Comparison of ENCODE assay signal across 37 cellular contexts in the genomic region with DNA sequence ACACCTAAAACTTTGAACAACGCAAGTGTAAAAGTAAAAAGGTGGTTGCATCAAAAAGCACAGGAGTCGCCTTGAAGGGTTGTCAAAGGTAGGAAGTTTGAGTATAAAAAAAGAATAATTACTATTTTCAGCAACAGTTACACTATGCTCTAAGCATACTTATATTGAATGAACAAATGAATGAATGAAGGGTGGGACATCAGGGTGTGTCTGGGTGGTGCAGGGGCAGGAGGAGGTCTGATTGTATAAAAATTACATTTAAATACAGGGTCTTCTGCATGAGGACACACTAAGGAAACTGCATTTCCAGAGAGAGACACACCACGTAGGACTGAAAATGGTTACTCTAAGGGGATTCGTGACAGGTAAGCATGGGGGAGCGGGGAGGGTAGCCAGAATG. TPM values are rescaled to one million over a fixed set of nuclear protein-coding genes. Genes with fewer than 3 reads are reported as not detected.
"Had no signal": no experiment of that assay in that cellular context is flagged by ENCODE, and none has a peak within 500 bp of the region (broad histone marks: within the 10 kb centered on the region; RNA-seq: fewer than 3 reads in every experiment).

A gene (plus strand): TSS at position 301 of the 400 bp plus-strand sequence. CDS start 2,765 bp downstream, outside the sequence.

- H3K4me1 ChIP-seq: ascending aorta had no signal

- H3K9me3 Mint-ChIP-seq: activated CD4-positive, alpha-beta memory T cell treated with anti-CD3 and anti-CD28 coated beads, Interleukin-2, amount 10 ng/mL, durations not matched to agents 7 days and 5 days; activated CD4-positive, alpha-beta T cell treated with anti-CD3 and anti-CD28 coated beads, Interleukin-2, amount 10 ng/mL, durations not matched to agents 7 days and 5 days; activated naive CD4-positive, alpha-beta T cell treated with anti-CD3 and anti-CD28 coated beads, Interleukin-2, amount 10 ng/mL, durations not matched to agents 7 days and 5 days; activated naive CD4-positive, alpha-beta T cell treated with anti-CD3 and anti-CD28 coated beads, Interleukin-2, amount 50 U/mL, for 24 hours; activated naive CD8-positive, alpha-beta T cell treated with anti-CD3 and anti-CD28 coated beads, Interleukin-2, amount 10 ng/mL, durations not matched to agents 7 days and 5 days; activated naive CD8-positive, alpha-beta T cell treated with anti-CD3 and anti-CD28 coated beads, Interleukin-2, amount 50 U/mL, for 24 hours; activated T-cell treated with anti-CD3 and anti-CD28 coated beads, Interleukin-2, amount 50 U/mL, for 24 hours; activated T-helper 2 cell treated with anti-CD3 and anti-CD28 coated beads, Interferon-gamma antibody, Interleukin-2, Interleukin-4, amounts not matched to agents 10 μg/mL and 5 μg/mL and 100 μg/mL, durations not matched to agents 14 hours and 24 hours and 36 hours; brain; T-helper 2 cell treated with Interferon-gamma antibody and Interleukin-4, amounts not matched to agents 5 μg/mL and 100 μg/mL, for 36 hours; WTC11 had no signal

- H3K9me3 ChIP-seq: ascending aorta had no signal

- H3K36me3 Mint-ChIP-seq: activated CD8-positive, alpha-beta memory T cell treated with anti-CD3 and anti-CD28 coated beads, Interleukin-2, amount 10 ng/mL, durations not matched to agents 7 days and 5 days; activated naive CD4-positive, alpha-beta T cell treated with anti-CD3 and anti-CD28 coated beads, Interleukin-2, amount 10 ng/mL, durations not matched to agents 7 days and 5 days; activated naive CD4-positive, alpha-beta T cell treated with anti-CD3 and anti-CD28 coated beads, Interleukin-2, amount 50 U/mL, for 24 hours; activated naive CD8-positive, alpha-beta T cell; activated naive CD8-positive, alpha-beta T cell treated with anti-CD3 and anti-CD28 coated beads, Interleukin-2, amount 10 ng/mL, durations not matched to agents 7 days and 5 days; brain; WTC11 had no signal

- H3K27me3 ChIP-seq: ascending aorta had no signal

- ATAC-seq: activated CD4-positive, alpha-beta T cell treated with anti-CD3 and anti-CD28 coated beads for 36 hours; activated CD4-positive, CD25-positive, alpha-beta regulatory T cell treated with anti-CD3 and anti-CD28 coated beads, Interleukin-2, amount 50 U/mL, for 24 hours; activated CD8-positive, alpha-beta memory T cell treated with anti-CD3 and anti-CD28 coated beads, Interleukin-2, amount 10 ng/mL, durations not matched to agents 7 days and 5 days; activated CD8-positive, alpha-beta T cell treated with anti-CD3 and anti-CD28 coated beads, Interleukin-2, amount 10 ng/mL, durations not matched to agents 7 days and 5 days; activated naive CD8-positive, alpha-beta T cell treated with anti-CD3 and anti-CD28 coated beads, Interleukin-2, amount 50 U/mL, for 24 hours; WTC11 had no signal

- H3K36me3 ChIP-seq: ascending aorta had no signal

- H3K4me1 Mint-ChIP-seq: activated CD4-positive, alpha-beta memory T cell treated with anti-CD3 and anti-CD28 coated beads, Interleukin-2, amount 10 ng/mL, durations not matched to agents 7 days and 5 days; activated CD4-positive, alpha-beta T cell treated with anti-CD3 and anti-CD28 coated beads for 36 hours; activated CD4-positive, alpha-beta T cell treated with anti-CD3 and anti-CD28 coated beads, Interleukin-2, amount 10 ng/mL, durations not matched to agents 7 days and 5 days; activated CD8-positive, alpha-beta memory T cell treated with anti-CD3 and anti-CD28 coated beads, Interleukin-2, amount 10 ng/mL, durations not matched to agents 7 days and 5 days; activated naive CD4-positive, alpha-beta T cell treated with anti-CD3 and anti-CD28 coated beads, Interleukin-2, amount 10 ng/mL, durations not matched to agents 7 days and 5 days; activated naive CD4-positive, alpha-beta T cell treated with anti-CD3 and anti-CD28 coated beads, Interleukin-2, amount 50 U/mL, for 24 hours; activated naive CD8-positive, alpha-beta T cell treated with anti-CD3 and anti-CD28 coated beads, Interleukin-2, amount 10 ng/mL, durations not matched to agents 7 days and 5 days; activated naive CD8-positive, alpha-beta T cell treated with anti-CD3 and anti-CD28 coated beads, Interleukin-2, amount 50 U/mL, for 24 hours; brain had no signal

- H3K27me3 Mint-ChIP-seq: activated CD4-positive, alpha-beta memory T cell treated with anti-CD3 and anti-CD28 coated beads, Interleukin-2, amount 10 ng/mL, durations not matched to agents 7 days and 5 days; activated CD4-positive, alpha-beta T cell treated with anti-CD3 and anti-CD28 coated beads for 36 hours; activated naive CD4-positive, alpha-beta T cell treated with anti-CD3 and anti-CD28 coated beads, Interleukin-2, amount 50 U/mL, for 24 hours; activated naive CD8-positive, alpha-beta T cell; activated naive CD8-positive, alpha-beta T cell treated with anti-CD3 and anti-CD28 coated beads, Interleukin-2, amount 50 U/mL, for 24 hours; brain had no signal

- H3K27ac Mint-ChIP-seq: activated CD4-positive, alpha-beta memory T cell treated with anti-CD3 and anti-CD28 coated beads, Interleukin-2, amount 10 ng/mL, durations not matched to agents 7 days and 5 days; activated CD4-positive, alpha-beta T cell treated with anti-CD3 and anti-CD28 coated beads for 36 hours; activated CD4-positive, alpha-beta T cell treated with anti-CD3 and anti-CD28 coated beads, Interleukin-2, amount 10 ng/mL, durations not matched to agents 7 days and 5 days; activated CD8-positive, alpha-beta memory T cell treated with anti-CD3 and anti-CD28 coated beads, Interleukin-2, amount 10 ng/mL, durations not matched to agents 7 days and 5 days; activated CD8-positive, alpha-beta T cell treated with anti-CD3 and anti-CD28 coated beads, Interleukin-2, amount 10 ng/mL, durations not matched to agents 7 days and 5 days; activated naive CD4-positive, alpha-beta T cell treated with anti-CD3 and anti-CD28 coated beads, Interleukin-2, amount 10 ng/mL, durations not matched to agents 7 days and 5 days; activated naive CD4-positive, alpha-beta T cell treated with anti-CD3 and anti-CD28 coated beads, Interleukin-2, amount 50 U/mL, for 24 hours; activated naive CD8-positive, alpha-beta T cell; activated naive CD8-positive, alpha-beta T cell treated with anti-CD3 and anti-CD28 coated beads, Interleukin-2, amount 10 ng/mL, durations not matched to agents 7 days and 5 days; activated naive CD8-positive, alpha-beta T cell treated with anti-CD3 and anti-CD28 coated beads, Interleukin-2, amount 50 U/mL, for 24 hours; activated T-cell treated with anti-CD3 and anti-CD28 coated beads, Interleukin-2, amount 50 U/mL, for 24 hours; activated T-helper 2 cell treated with anti-CD3 and anti-CD28 coated beads, Interferon-gamma antibody, Interleukin-2, Interleukin-4, amounts not matched to agents 10 μg/mL and 5 μg/mL and 100 μg/mL, durations not matched to agents 14 hours and 24 hours and 36 hours; T-helper 2 cell treated with Interferon-gamma antibody and Interleukin-4, amounts not matched to agents 5 μg/mL and 100 μg/mL, for 36 hours; WTC11 had no signal

- H3K27ac ChIP-seq: ascending aorta, coronary artery, VCaP had no signal

- DNase-seq: activated CD4-positive, alpha-beta memory T cell treated with anti-CD3 and anti-CD28 coated beads, Interleukin-2, amount 10 ng/mL, durations not matched to agents 7 days and 5 days; activated CD4-positive, alpha-beta T cell treated with anti-CD3 and anti-CD28 coated beads for 1 hour; activated CD4-positive, alpha-beta T cell treated with anti-CD3 and anti-CD28 coated beads for 36 hours; activated CD4-positive, alpha-beta T cell treated with anti-CD3 and anti-CD28 coated beads for 48 hours; activated CD4-positive, alpha-beta T cell treated with anti-CD3 and anti-CD28 coated beads, Interleukin-2, amount 10 ng/mL, durations not matched to agents 7 days and 5 days; activated CD4-positive, alpha-beta T cell treated with anti-CD3 and anti-CD28 coated beads, Interleukin-2, amount 50 U/mL, for 48 hours; activated CD4-positive, CD25-positive, alpha-beta regulatory T cell; activated CD8-positive, alpha-beta memory T cell treated with anti-CD3 and anti-CD28 coated beads for 24 hours; activated CD8-positive, alpha-beta memory T cell treated with anti-CD3 and anti-CD28 coated beads, Interleukin-2, amount 10 ng/mL, durations not matched to agents 7 days and 5 days; activated CD8-positive, alpha-beta memory T cell treated with anti-CD3 and anti-CD28 coated beads, Interleukin-2, amount 50 U/mL, for 48 hours; activated CD8-positive, alpha-beta T cell treated with anti-CD3 and anti-CD28 coated beads, Interleukin-2, amount 10 ng/mL, durations not matched to agents 7 days and 5 days; activated effector memory CD4-positive, alpha-beta T cell treated with Interleukin-2 at 50 U/mL for 16 hours; activated gamma-delta T cell; activated naive CD4-positive, alpha-beta T cell treated with anti-CD3 and anti-CD28 coated beads, Interleukin-2, amount 10 ng/mL, durations not matched to agents 7 days and 5 days; activated naive CD4-positive, alpha-beta T cell treated with Interleukin-2 at 50 U/mL for 16 hours; activated naive CD8-positive, alpha-beta T cell treated with anti-CD3 and anti-CD28 coated beads, Interleukin-2, amount 10 ng/mL, durations not matched to agents 7 days and 5 days; activated naive CD8-positive, alpha-beta T cell treated with anti-CD3 and anti-CD28 coated beads, Interleukin-2, amount 50 U/mL, for 24 hours; activated T-cell treated with anti-CD3 and anti-CD28 coated beads, Interleukin-2, amount 50 U/mL, for 24 hours; activated T-cell treated with anti-CD3 and anti-CD28 coated beads, Interleukin-2, amount 50 U/mL, for 48 hours; amygdala; anterior cingulate cortex; central memory CD4-positive, alpha-beta T cell; T-helper 2 cell; T-helper 9 cell had no signal

- H3K4me3 ChIP-seq: ascending aorta, coronary artery had no signal

- H3K4me3 Mint-ChIP-seq: activated CD4-positive, alpha-beta memory T cell treated with anti-CD3 and anti-CD28 coated beads, Interleukin-2, amount 10 ng/mL, durations not matched to agents 7 days and 5 days; activated CD4-positive, alpha-beta T cell treated with anti-CD3 and anti-CD28 coated beads for 36 hours; activated CD4-positive, alpha-beta T cell treated with anti-CD3 and anti-CD28 coated beads, Interleukin-2, amount 10 ng/mL, durations not matched to agents 7 days and 5 days; activated CD8-positive, alpha-beta memory T cell treated with anti-CD3 and anti-CD28 coated beads, Interleukin-2, amount 10 ng/mL, durations not matched to agents 7 days and 5 days; activated CD8-positive, alpha-beta T cell treated with anti-CD3 and anti-CD28 coated beads, Interleukin-2, amount 10 ng/mL, durations not matched to agents 7 days and 5 days; activated naive CD4-positive, alpha-beta T cell treated with anti-CD3 and anti-CD28 coated beads, Interleukin-2, amount 10 ng/mL, durations not matched to agents 7 days and 5 days; activated naive CD4-positive, alpha-beta T cell treated with anti-CD3 and anti-CD28 coated beads, Interleukin-2, amount 50 U/mL, for 24 hours; activated naive CD8-positive, alpha-beta T cell; activated naive CD8-positive, alpha-beta T cell treated with anti-CD3 and anti-CD28 coated beads, Interleukin-2, amount 10 ng/mL, durations not matched to agents 7 days and 5 days; activated naive CD8-positive, alpha-beta T cell treated with anti-CD3 and anti-CD28 coated beads, Interleukin-2, amount 50 U/mL, for 24 hours; activated T-cell treated with anti-CD3 and anti-CD28 coated beads, Interleukin-2, amount 50 U/mL, for 24 hours; T-helper 2 cell treated with Interferon-gamma antibody and Interleukin-4, amounts not matched to agents 5 μg/mL and 100 μg/mL, for 36 hours; WTC11 had no signal

RNA-seq across cellular contexts. Expression of the gene that starts here (rescaled TPM):
- total RNA-seq: activated CD4-positive, alpha-beta memory T cell treated with anti-CD3 and anti-CD28 coated beads, Interleukin-2, amount 10 ng/mL, durations not matched to agents 7 days and 5 days; activated CD4-positive, alpha-beta T cell treated with anti-CD3 and anti-CD28 coated beads for 36 hours; activated CD4-positive, alpha-beta T cell treated with anti-CD3 and anti-CD28 coated beads, Interleukin-2, amount 10 ng/mL, durations not matched to agents 7 days and 5 days; activated CD8-positive, alpha-beta memory T cell treated with anti-CD3 and anti-CD28 coated beads, Interleukin-2, amount 10 ng/mL, durations not matched to agents 7 days and 5 days; activated CD8-positive, alpha-beta T cell treated with anti-CD3 and anti-CD28 coated beads, Interleukin-2, amount 10 ng/mL, durations not matched to agents 7 days and 5 days; activated naive CD8-positive, alpha-beta T cell treated with anti-CD3 and anti-CD28 coated beads, Interleukin-2, amount 10 ng/mL, durations not matched to agents 7 days and 5 days; activated T-helper 2 cell treated with anti-CD3 and anti-CD28 coated beads, Interferon-gamma antibody, Interleukin-2, Interleukin-4, amounts not matched to agents 10 μg/mL and 5 μg/mL and 100 μg/mL, durations not matched to agents 14 hours and 24 hours and 36 hours; ascending aorta; cardiac septum; cerebellum; WTC11 had no signal
- polyA plus RNA-seq: adipose tissue had no signal
